26 cellular contexts compared by ENCODE assay signal in the genomic region with DNA sequence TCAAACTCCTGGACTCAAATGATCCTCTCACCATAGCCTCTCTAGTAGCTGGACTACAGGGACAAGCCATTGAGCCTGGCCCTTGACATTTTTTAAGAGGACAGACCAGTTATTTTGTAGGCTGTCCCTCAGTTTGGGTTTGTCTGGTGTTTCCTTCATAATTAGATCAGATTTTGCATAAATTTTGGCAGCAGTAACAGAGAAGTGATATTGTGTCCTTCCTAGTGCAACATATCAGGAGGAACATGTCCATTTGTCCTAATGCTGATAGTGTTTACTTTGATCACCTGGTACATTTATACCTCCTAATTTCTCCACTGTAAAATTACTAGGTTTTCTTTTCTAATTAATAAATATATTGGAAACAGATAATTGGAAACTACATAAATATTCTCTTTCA.
DNase-seq lines count a peak whose midpoint lies in the region; TF ChIP-seq lines count a peak whose summit lies in the region.
"Had no signal": no experiment of that assay in that cellular context is flagged by ENCODE, and none has a peak within 500 bp of the region (broad histone marks: within the 10 kb centered on the region; RNA-seq: fewer than 3 reads in every experiment).

No MANE protein-coding gene starts in this region.

- TF ChIP-seq CTCF in HEK293 (tag by site-specific recombination; IDR thresholded peaks at IDR 0.05), result no peak

- no peak overlapping the region for H3K27ac ChIP-seq in HEK293 (ENCODE audit: extremely low read depth, low read depth, low read length)
- H3K27ac ChIP-seq: 22Rv1; A549; BLaER1; BLaER1 treated with 17β-estradiol and CSF1 and Interleukin-3, amounts not matched to agents 10 nM and 100 nM; C4-2B had no signal

- POLR2A ChIA-PET in HEK293 (lab: Yijun Ruan, JAX), result no interaction called here

- DNase-seq in DMS53 (lab: John Stamatoyannopoulos, UW), result no peak
- DNase-seq: 8988T; ACHN; AML-193; BE2C; C1 segment of cervical spinal cord; Caco-2; Calu3; CD4-positive, alpha-beta memory T cell; CD4-positive, alpha-beta T cell; CD4-positive, CD25-positive, alpha-beta regulatory T cell; CD8-positive, alpha-beta memory T cell; CD8-positive, alpha-beta T cell; COR-L47; DMS 273 treated with DMSO at 0.1 percent for 48 hours; DMS153; DMS79; DMS79 treated with DMSO at 0.1 percent for 48 hours; DND-41; EL had no signal

- H3K9me3 ChIP-seq in HEK293 (ENCODE audit: control insufficient read depth, insufficient read depth, low read depth, low read length), result no peaks in the 10 kb centered on the region
- H3K9me3 ChIP-seq: A549, BE2C, Caco-2 had no signal

- no peaks in the 10 kb centered on the region for H3K36me3 ChIP-seq in HEK293 (ENCODE audit: control insufficient read depth in 2 of 2, insufficient read depth in 1 of 2, low read length in 2 of 2)
- H3K36me3 ChIP-seq: BE2C; BLaER1; BLaER1 treated with 17β-estradiol and CSF1 and Interleukin-3, amounts not matched to agents 10 nM and 100 nM had no signal

- H3K4me3 ChIP-seq in HEK293 (ENCODE audit: low read depth, low read length), result no peak overlapping the region
- H3K4me3 ChIP-seq: A549; BLaER1; BLaER1 treated with 17β-estradiol and CSF1 and Interleukin-3, amounts not matched to agents 10 nM and 100 nM had no signal

- CTCF ChIA-PET in HEK293 (lab: Yijun Ruan, JAX), result interaction anchor here (0.6 to 0.7 kb wide), 2 partner anchors 132 to 464 kb away, joined by 3 to 6 read pairs; no protein-coding TSS in a partner anchor

- no peaks in the 10 kb centered on the region for H3K4me1 ChIP-seq in HEK293 (ENCODE audit: control insufficient read depth, insufficient read depth, low read length)
- H3K4me1 ChIP-seq: A549, BE2C, Caco-2 had no signal

TF ChIP-seq in HEK293, 187 proteins besides CTCF, POLR2A, EP300 and RAD21:
- TF ChIP-seq ZXDB (tag by site-specific recombination; IDR thresholded peaks at IDR 0.05) (0 out of 2 replicates have a peak, but pooled peaks have one; percentile 21), SETDB1 (IDR thresholded peaks at IDR 0.05; ENCODE audit: insufficient read length, low read length) (peak; percentile 89), KLF8 (tag by site-specific recombination; IDR thresholded peaks at IDR 0.05) (peak; percentile 39; the same call in 1 of the 2 replicates), ZNF416 (tag by site-specific recombination; IDR thresholded peaks at IDR 0.05) (no peak), ZNF138 (tag by site-specific recombination; IDR thresholded peaks at IDR 0.05; ENCODE audit: borderline replicate concordance) (no peak), TRIM28 (IDR thresholded peaks at IDR 0.05; ENCODE audit: borderline replicate concordance, low read length) (peak; percentile 59; the same call in 1 of the 2 replicates), ZNF626 (tag by site-specific recombination; IDR thresholded peaks at IDR 0.05) (peak; percentile 91; the same call in 1 of the 2 replicates)
